15 cellular contexts compared by ENCODE assay signal in genomic region chr14:99264691-99265090, GRCh38. TPM values are rescaled to one million over a fixed set of nuclear protein-coding genes. Genes with fewer than 3 reads are reported as not detected.
DNase-seq lines count a peak whose midpoint lies in the region; ATAC-seq and TF ChIP-seq lines count a peak whose summit lies in the region.
"Had no signal": no experiment of that assay in that cellular context is flagged by ENCODE, and none has a peak within 500 bp of the region (broad histone marks: within the 10 kb centered on the region; RNA-seq: fewer than 3 reads in every experiment).

No MANE protein-coding gene starts in this region.

- H3K9ac ChIP-seq in duodenal mucosa (ENCODE audit: low read depth in 1 of 2, low read length in 2 of 2) = peak overlapping the region; percentile 20 to 28

- 59 to 62% methylated on average over 11 of the region's 11 CpGs for WGBS in heart right ventricle, 2 donors

- H3K9me3 ChIP-seq in duodenal mucosa (ENCODE audit: control insufficient read depth in 1 of 2, low read length in 2 of 2) (no peaks in the 10 kb centered on the region), heart right ventricle (no peaks in the 10 kb centered on the region)
- H3K9me3 ChIP-seq: pancreas had no signal

- H3K4me1 Mint-ChIP-seq in activated CD8-positive, alpha-beta memory T cell treated with anti-CD3 and anti-CD28 coated beads, Interleukin-2, amount 10 ng/mL, durations not matched to agents 7 days and 5 days = peaks cover 70% of the 10 kb centered on the region
- H3K4me1 Mint-ChIP-seq in activated CD4-positive, alpha-beta memory T cell treated with anti-CD3 and anti-CD28 coated beads for 36 hours (ENCODE audit: low read depth) = peaks cover 65% of the 10 kb centered on the region
- H3K4me1 Mint-ChIP-seq in Calu3 (ENCODE audit: low read depth, unreplicated experiment) = peaks cover 22% of the 10 kb centered on the region

- H3K9me3 Mint-ChIP-seq in activated CD8-positive, alpha-beta memory T cell treated with anti-CD3 and anti-CD28 coated beads, Interleukin-2, amount 10 ng/mL, durations not matched to agents 7 days and 5 days (ENCODE audit: low read depth) = no peaks in the 10 kb centered on the region
- no peaks in the 10 kb centered on the region for H3K9me3 Mint-ChIP-seq in activated CD4-positive, alpha-beta memory T cell treated with anti-CD3 and anti-CD28 coated beads for 36 hours
- no peaks in the 10 kb centered on the region for H3K9me3 Mint-ChIP-seq in Calu3 (ENCODE audit: low read depth, unreplicated experiment)
- H3K9me3 Mint-ChIP-seq: H9 had no signal

- intact Hi-C loops in activated CD4-positive, alpha-beta memory T cell treated with anti-CD3 and anti-CD28 coated beads for 36 hours (cut with micrococcal nuclease) = loop anchor here (5.0 to 10.0 kb wide), 5 partner anchors 282 to 1807 kb away; partner anchors contain the start of gene EVL
- intact Hi-C loops in Calu3 (cut with micrococcal nuclease; ENCODE audit: unreplicated experiment) (loop anchor here (5.0 to 10.0 kb wide), 4 partner anchors 202 to 1287 kb away; no protein-coding TSS in a partner anchor), heart right ventricle (cut with DNase I) (loop anchor here in 1 of 10 donors (10.0 kb wide), 1 partner anchor 1130 kb away; no protein-coding TSS in a partner anchor)

- no peaks in the 10 kb centered on the region for H3K36me3 ChIP-seq in duodenal mucosa (ENCODE audit: control insufficient read depth in 1 of 2, insufficient read depth in 2 of 2, low read length in 2 of 2)
- no peaks in the 10 kb centered on the region for H3K36me3 ChIP-seq in heart right ventricle
- H3K36me3 ChIP-seq: pancreas had no signal

- no peak for ATAC-seq in activated CD8-positive, alpha-beta memory T cell treated with anti-CD3 and anti-CD28 coated beads, Interleukin-2, amount 10 ng/mL, durations not matched to agents 7 days and 5 days
- ATAC-seq in heart right ventricle = no peak
- ATAC-seq: pancreas had no signal

- peaks cover 16 to 27% of the 10 kb centered on the region in 2 donors for H3K4me1 ChIP-seq in duodenal mucosa (ENCODE audit: control insufficient read depth in 1 of 2, insufficient read depth in 2 of 2, low read length in 2 of 2)
- peaks cover 0 to 7% (median 1%) of the 10 kb centered on the region in 9 donors for H3K4me1 ChIP-seq in heart right ventricle
- H3K4me1 ChIP-seq: pancreas had no signal

- no peak overlapping the region for H3K27ac ChIP-seq in duodenal mucosa (ENCODE audit: low read depth, low read length)
- H3K27ac ChIP-seq in heart right ventricle = peak overlapping the region in 1 of 10 donors; percentile 81
- H3K27ac ChIP-seq: pancreas had no signal

- H3K4me3 ChIP-seq in duodenal mucosa (ENCODE audit: low read depth in 1 of 2, low read length in 2 of 2) = peak overlapping the region in 1 of 2 donors; percentile 19
- H3K4me3 ChIP-seq in heart right ventricle = peak overlapping the region in 1 of 10 donors; percentile 28
- H3K4me3 ChIP-seq: pancreas had no signal

- CTCF ChIA-PET in activated CD8-positive, alpha-beta memory T cell treated with anti-CD3 and anti-CD28 coated beads, Interleukin-2, amount 10 ng/mL, durations not matched to agents 7 days and 5 days (lab: Charles Lee) = interaction anchor here (1.0 to 14.3 kb wide), 11 partner anchors 8 to 1556 kb away, joined by 3 to 395 read pairs (median 5); no protein-coding TSS in a partner anchor
- CTCF ChIA-PET in activated CD4-positive, alpha-beta memory T cell treated with anti-CD3 and anti-CD28 coated beads for 36 hours (lab: Charles Lee) = interaction anchor here (0.6 to 10.4 kb wide), 11 partner anchors 16 to 1127 kb away, joined by 3 to 130 read pairs (median 12); no protein-coding TSS in a partner anchor
- CTCF ChIA-PET in Calu3 (lab: Charles Lee) = no interaction called here

- H3K27me3 ChIP-seq in duodenal mucosa (ENCODE audit: control insufficient read depth in 1 of 2, insufficient read depth in 2 of 2, low read length in 2 of 2) (peaks cover 2 to 8% of the 10 kb centered on the region in 2 donors), heart right ventricle (peaks cover 16 to 100% (median 95%) of the 10 kb centered on the region in 7 donors)

- BruUV-seq in Calu3 (replicated peaks; lab: Mats Ljungman, UMichigan) = no TSS peak

- H3K4me3 Mint-ChIP-seq in activated CD8-positive, alpha-beta memory T cell treated with anti-CD3 and anti-CD28 coated beads, Interleukin-2, amount 10 ng/mL, durations not matched to agents 7 days and 5 days = peak overlapping the region; percentile 96
- H3K4me3 Mint-ChIP-seq in activated CD4-positive, alpha-beta memory T cell treated with anti-CD3 and anti-CD28 coated beads for 36 hours = peak overlapping the region; percentile 96
- no peak overlapping the region for H3K4me3 Mint-ChIP-seq in Calu3 (ENCODE audit: low read depth, unreplicated experiment)

- H3K27ac Mint-ChIP-seq in activated CD8-positive, alpha-beta memory T cell treated with anti-CD3 and anti-CD28 coated beads, Interleukin-2, amount 10 ng/mL, durations not matched to agents 7 days and 5 days = peak overlapping the region; percentile 98
- peak overlapping the region; percentile 100 for H3K27ac Mint-ChIP-seq in activated CD4-positive, alpha-beta memory T cell treated with anti-CD3 and anti-CD28 coated beads for 36 hours
- H3K27ac Mint-ChIP-seq in Calu3 (ENCODE audit: unreplicated experiment) = no peak overlapping the region
- H3K27ac Mint-ChIP-seq: H9 had no signal

- peak; percentile 51 for DNase-seq in activated CD8-positive, alpha-beta memory T cell treated with anti-CD3 and anti-CD28 coated beads, Interleukin-2, amount 10 ng/mL, durations not matched to agents 7 days and 5 days
- no peak for DNase-seq in activated CD8-positive, alpha-beta memory T cell treated with anti-CD3 and anti-CD28 coated beads, Interleukin-2, amount 50 U/mL, for 4 hours
- DNase-seq in activated CD4-positive, alpha-beta memory T cell treated with anti-CD3 and anti-CD28 coated beads for 36 hours = peak; percentile 47
- DNase-seq in stimulated activated CD8-positive, alpha-beta memory T cell treated with anti-CD3 and anti-CD28 coated beads, Interleukin-4, amount 100 ng/mL, for 48 hours = peak; percentile 35
- DNase-seq in Calu3 = no peak
- no peak for DNase-seq in NCI-H1930 (lab: John Stamatoyannopoulos, UW)
- DNase-seq in heart right ventricle = no peak
- DNase-seq: activated CD4-positive, CD25-positive, alpha-beta regulatory T cell; GDM1; H9; MM.1S; NCI-H82; pancreas; substantia nigra had no signal

- peaks cover 50% of the 10 kb centered on the region for H3K36me3 Mint-ChIP-seq in activated CD8-positive, alpha-beta memory T cell treated with anti-CD3 and anti-CD28 coated beads, Interleukin-2, amount 10 ng/mL, durations not matched to agents 7 days and 5 days
- peaks cover 61% of the 10 kb centered on the region for H3K36me3 Mint-ChIP-seq in activated CD4-positive, alpha-beta memory T cell treated with anti-CD3 and anti-CD28 coated beads for 36 hours
- no peaks in the 10 kb centered on the region for H3K36me3 Mint-ChIP-seq in Calu3 (ENCODE audit: insufficient read depth, unreplicated experiment)

- H3K27me3 Mint-ChIP-seq in activated CD8-positive, alpha-beta memory T cell treated with anti-CD3 and anti-CD28 coated beads, Interleukin-2, amount 10 ng/mL, durations not matched to agents 7 days and 5 days = no peaks in the 10 kb centered on the region
- H3K27me3 Mint-ChIP-seq in activated CD4-positive, alpha-beta memory T cell treated with anti-CD3 and anti-CD28 coated beads for 36 hours = no peaks in the 10 kb centered on the region
- H3K27me3 Mint-ChIP-seq in Calu3 (ENCODE audit: unreplicated experiment) = peaks cover 72% of the 10 kb centered on the region

- TF ChIP-seq CTCF in Calu3 (IDR thresholded peaks at IDR 0.05; ENCODE audit: unreplicated experiment) = no peak
- no peak for TF ChIP-seq CTCF in heart right ventricle (IDR thresholded peaks at IDR 0.05)

- POLR2A ChIA-PET in activated CD4-positive, alpha-beta memory T cell treated with anti-CD3 and anti-CD28 coated beads for 36 hours (lab: Charles Lee) = interaction anchor here (0.7 to 19.8 kb wide), 11 partner anchors 8 to 1287 kb away, joined by 3 to 425 read pairs (median 4); no protein-coding TSS in a partner anchor

RNA-seq across cellular contexts. Expression of gene BCL11B, which starts 7.3 kb away (rescaled TPM):
- total RNA-seq in activated CD8-positive, alpha-beta memory T cell treated with anti-CD3 and anti-CD28 coated beads, Interleukin-2, amount 10 ng/mL, durations not matched to agents 7 days and 5 days = 10 to 100 TPM; 53.0 to 66.2 TPM
- 10 to 100 TPM; 48.9 to 49.1 TPM for total RNA-seq in activated CD4-positive, alpha-beta memory T cell treated with anti-CD3 and anti-CD28 coated beads for 36 hours
- total RNA-seq in Calu3 (2022) (0.24 and 0.59 TPM in 2 replicates), heart right ventricle (1 to 10 TPM in 1 of 10 donors, under 1 TPM in 8, not detected in 1; 0.05 to 1.9 (median 0.13) TPM)
- under 1 TPM in 1 of 2 donors, not detected in 1; 0.03 TPM for polyA plus RNA-seq in heart right ventricle

Comparison
In these comparisons a context has a peak if more than half of its experiments do, and no peak if none do; other contexts are left out.
1. DNase-seq: peak in activated CD8-positive, alpha-beta memory T cell treated with anti-CD3 and anti-CD28 coated beads, Interleukin-2, amount 10 ng/mL, durations not matched to agents 7 days and 5 days (single experiment), activated CD4-positive, alpha-beta memory T cell treated with anti-CD3 and anti-CD28 coated beads for 36 hours (single experiment) and stimulated activated CD8-positive, alpha-beta memory T cell treated with anti-CD3 and anti-CD28 coated beads, Interleukin-4, amount 100 ng/mL, for 48 hours (single experiment); none in activated CD8-positive, alpha-beta memory T cell treated with anti-CD3 and anti-CD28 coated beads, Interleukin-2, amount 50 U/mL, for 4 hours (single experiment), Calu3 (single experiment), NCI-H1930 (0 of 2) and heart right ventricle (0 of 2).
2. RNA of gene BCL11B, which starts 7.3 kb away (total RNA-seq): 53.0 to 66.2 TPM in activated CD8-positive, alpha-beta memory T cell treated with anti-CD3 and anti-CD28 coated beads, Interleukin-2, amount 10 ng/mL, durations not matched to agents 7 days and 5 days and 48.9 to 49.1 TPM in activated CD4-positive, alpha-beta memory T cell treated with anti-CD3 and anti-CD28 coated beads for 36 hours; 0.24 to 0.59 TPM in Calu3 and 0.05 to 1.9 TPM in heart right ventricle; every median in the first group is over 10 times any median in the second.